14 cellular contexts compared by ENCODE assay signal in genomic region chrX:118498351-118498750, GRCh38. TPM values are rescaled to one million over a fixed set of nuclear protein-coding genes. Genes with fewer than 3 reads are reported as not detected.
A peak's percentile ranks its signal among the peaks of the same experiment; 100 is the strongest.
DNase-seq lines count a peak whose midpoint lies in the region; ATAC-seq and TF ChIP-seq lines count a peak whose summit lies in the region.
"Had no signal": no experiment of that assay in that cellular context is flagged by ENCODE, and none has a peak within 500 bp of the region (broad histone marks: within the 10 kb centered on the region; RNA-seq: fewer than 3 reads in every experiment).

No MANE protein-coding gene starts in this region.

- H3K9me3 ChIP-seq in SJCRH30 (replicated peaks) (no peaks in the 10 kb centered on the region), neural progenitor cell (ENCODE audit: low read depth) (peaks cover 3% of the 10 kb centered on the region)
- H3K9me3 ChIP-seq: ascending aorta had no signal

- no peak overlapping the region for H3K27ac Mint-ChIP-seq in activated CD4-positive, alpha-beta T cell treated with anti-CD3 and anti-CD28 coated beads, Interleukin-2, amount 10 ng/mL, durations not matched to agents 24 days and 14 days
- peak overlapping the region; percentile 17 for H3K27ac Mint-ChIP-seq in dendritic cell treated with granulocyte-macrophage colony-stimulating factor and Interleukin-4, amounts not matched to agents 40 ng/mL and 50 ng/mL, for 4 days
- no peak overlapping the region for H3K27ac Mint-ChIP-seq in neural progenitor cell

- H3K27me3 ChIP-seq in SJCRH30 (no peaks in the 10 kb centered on the region), neural progenitor cell (peaks cover 30% of the 10 kb centered on the region)
- H3K27me3 ChIP-seq: ascending aorta had no signal

- no peak overlapping the region for H3K4me2 ChIP-seq in neural progenitor cell
- H3K4me2 ChIP-seq: smooth muscle cell had no signal

- no peak overlapping the region for H2AFZ ChIP-seq in neural progenitor cell (replicated peaks)

- no peak overlapping the region for H3K9ac ChIP-seq in neural progenitor cell

- H3F3A ChIP-seq in neural progenitor cell (ENCODE audit: low read depth), result no peaks in the 10 kb centered on the region

- peaks cover 3% of the 10 kb centered on the region for H4K20me1 ChIP-seq in neural progenitor cell (ENCODE audit: low read depth)

- peaks cover 31% of the 10 kb centered on the region for H3K4me1 Mint-ChIP-seq in activated CD4-positive, alpha-beta T cell treated with anti-CD3 and anti-CD28 coated beads, Interleukin-2, amount 10 ng/mL, durations not matched to agents 24 days and 14 days
- peaks cover 33% of the 10 kb centered on the region for H3K4me1 Mint-ChIP-seq in dendritic cell treated with granulocyte-macrophage colony-stimulating factor and Interleukin-4, amounts not matched to agents 40 ng/mL and 50 ng/mL, for 4 days (ENCODE audit: low read depth)
- peaks cover 34% of the 10 kb centered on the region for H3K4me1 Mint-ChIP-seq in neural progenitor cell

- H3K4me3 Mint-ChIP-seq in activated CD4-positive, alpha-beta T cell treated with anti-CD3 and anti-CD28 coated beads, Interleukin-2, amount 10 ng/mL, durations not matched to agents 24 days and 14 days, result peak overlapping the region; percentile 99
- H3K4me3 Mint-ChIP-seq in dendritic cell treated with granulocyte-macrophage colony-stimulating factor and Interleukin-4, amounts not matched to agents 40 ng/mL and 50 ng/mL, for 4 days, result no peak overlapping the region
- peak overlapping the region; percentile 38 for H3K4me3 Mint-ChIP-seq in neural progenitor cell

- H3K36me3 ChIP-seq in SJCRH30 (no peaks in the 10 kb centered on the region), neural progenitor cell (no peaks in the 10 kb centered on the region)
- H3K36me3 ChIP-seq: ascending aorta had no signal

- TF ChIP-seq CTCF in neural progenitor cell (IDR thresholded peaks at IDR 0.05), result no peak

- H3K79me2 ChIP-seq in neural progenitor cell (ENCODE audit: low read depth), result no peaks in the 10 kb centered on the region

- no peaks in the 10 kb centered on the region for H3K9me3 Mint-ChIP-seq in activated CD4-positive, alpha-beta T cell treated with anti-CD3 and anti-CD28 coated beads, Interleukin-2, amount 10 ng/mL, durations not matched to agents 24 days and 14 days
- no peaks in the 10 kb centered on the region for H3K9me3 Mint-ChIP-seq in dendritic cell treated with granulocyte-macrophage colony-stimulating factor and Interleukin-4, amounts not matched to agents 40 ng/mL and 50 ng/mL, for 4 days
- peaks cover 6% of the 10 kb centered on the region for H3K9me3 Mint-ChIP-seq in neural progenitor cell

- intact Hi-C loops in activated CD4-positive, alpha-beta T cell treated with anti-CD3 and anti-CD28 coated beads, Interleukin-2, amount 10 ng/mL, durations not matched to agents 24 days and 14 days (cut with micrococcal nuclease), result no loop called here
- intact Hi-C loops in dendritic cell treated with granulocyte-macrophage colony-stimulating factor and Interleukin-4, amounts not matched to agents 40 ng/mL and 50 ng/mL, for 4 days (cut with micrococcal nuclease), result loop anchor here (5.0 kb wide), 2 partner anchors 39 to 54 kb away; no protein-coding TSS in a partner anchor
- intact Hi-C loops in head of caudate nucleus (cut with DNase I), result loop anchor here (5.0 kb wide), 1 partner anchor 151 kb away; the partner anchor contains the start of gene WDR44

- peaks cover 6% of the 10 kb centered on the region for H3K36me3 Mint-ChIP-seq in activated CD4-positive, alpha-beta T cell treated with anti-CD3 and anti-CD28 coated beads, Interleukin-2, amount 10 ng/mL, durations not matched to agents 24 days and 14 days (ENCODE audit: low read depth)
- H3K36me3 Mint-ChIP-seq in dendritic cell treated with granulocyte-macrophage colony-stimulating factor and Interleukin-4, amounts not matched to agents 40 ng/mL and 50 ng/mL, for 4 days (ENCODE audit: low read depth), result peaks cover 35% of the 10 kb centered on the region
- peaks cover 12% of the 10 kb centered on the region for H3K36me3 Mint-ChIP-seq in neural progenitor cell

- H3K27ac ChIP-seq in SJCRH30, result peak overlapping the region; percentile 54
- no peak overlapping the region for H3K27ac ChIP-seq in neural progenitor cell

- no peak for ATAC-seq in HG02623 (IDR thresholded peaks at IDR 0.05; ENCODE audit: unreplicated experiment)

- H3K27me3 Mint-ChIP-seq in activated CD4-positive, alpha-beta T cell treated with anti-CD3 and anti-CD28 coated beads, Interleukin-2, amount 10 ng/mL, durations not matched to agents 24 days and 14 days, result no peaks in the 10 kb centered on the region
- H3K27me3 Mint-ChIP-seq in dendritic cell treated with granulocyte-macrophage colony-stimulating factor and Interleukin-4, amounts not matched to agents 40 ng/mL and 50 ng/mL, for 4 days, result no peaks in the 10 kb centered on the region
- H3K27me3 Mint-ChIP-seq in neural progenitor cell (ENCODE audit: insufficient read depth, low read depth), result peaks cover 5% of the 10 kb centered on the region

- H3K4me1 ChIP-seq in SJCRH30, result peaks cover 14% of the 10 kb centered on the region
- H3K4me1 ChIP-seq in neural progenitor cell, result peaks cover 4% of the 10 kb centered on the region

- DNase-seq in activated CD4-positive, alpha-beta T cell treated with anti-CD3 and anti-CD28 coated beads, Interleukin-2, amount 10 ng/mL, durations not matched to agents 24 days and 14 days, result no peak
- no peak for DNase-seq in activated CD4-positive, alpha-beta T cell treated with anti-CD3 and anti-CD28 coated beads for 1 hour
- DNase-seq in SJCRH30, result peak; percentile 26 to 69
- DNase-seq in neural progenitor cell (ENCODE audit: low spot score), result no peak
- DNase-seq in T-helper 9 cell, result no peak
- no peak for DNase-seq in head of caudate nucleus
- DNase-seq: DMS 273 treated with DMSO at 0.1 percent for 48 hours, NCI-H2029 treated with DMSO at 0.1 percent for 48 hours, NCI-H748 treated with DMSO at 0.1 percent for 48 hours, substantia nigra had no signal

- H3K4me3 ChIP-seq in SJCRH30 (peak overlapping the region; percentile 50; the same call in 1 of the 2 replicates), neural progenitor cell (no peak overlapping the region)
- H3K4me3 ChIP-seq: smooth muscle cell had no signal

RNA-seq across cellular contexts. Expression of gene DOCK11, which starts 2.7 kb away (rescaled TPM):
- total RNA-seq in activated CD4-positive, alpha-beta T cell treated with anti-CD3 and anti-CD28 coated beads, Interleukin-2, amount 10 ng/mL, durations not matched to agents 24 days and 14 days, result 27.8 and 28.6 TPM in 2 replicates
- 17.3 and 18.0 TPM in 2 replicates for total RNA-seq in SJCRH30 (2014; rRNA removed; shearing (Covaris generic))
- 18.8 and 20.9 TPM in 2 replicates for total RNA-seq in neural progenitor cell (ENCODE audit: low replicate concordance)

Comparison
In these comparisons a context has a peak if more than half of its experiments do, and no peak if none do; other contexts are left out.
1. DNase-seq: peak in SJCRH30 (2 of 2); none in activated CD4-positive, alpha-beta T cell treated with anti-CD3 and anti-CD28 coated beads, Interleukin-2, amount 10 ng/mL, durations not matched to agents 24 days and 14 days (single experiment), activated CD4-positive, alpha-beta T cell treated with anti-CD3 and anti-CD28 coated beads for 1 hour (single experiment), neural progenitor cell (single experiment), T-helper 9 cell (single experiment) and head of caudate nucleus (0 of 42).